ENCODE assay signal across 21 cellular contexts in genomic region chr14:105836160-105836559, GRCh38.
A peak's percentile ranks its signal among the peaks of the same experiment; 100 is the strongest.
DNase-seq lines count a peak whose midpoint lies in the region; ATAC-seq and TF ChIP-seq lines count a peak whose summit lies in the region.
"Had no signal": no experiment of that assay in that cellular context is flagged by ENCODE, and none has a peak within 500 bp of the region (broad histone marks: within the 10 kb centered on the region; RNA-seq: fewer than 3 reads in every experiment).

No MANE protein-coding gene starts in this region.

- H3K79me1 ChIP-seq in H9 (ENCODE audit: insufficient read depth, low read depth, low read length, poor library complexity, severe bottlenecking): no peaks in the 10 kb centered on the region

- DNase-seq in AG20443 (ENCODE audit: low spot score) (peak; percentile 1), D341Med (ENCODE audit: low spot score) (peak; percentile 3), H9 (peak; percentile 9), naive B cell (no peak)
- no peak for DNase-seq in activated T-cell treated with anti-CD3 and anti-CD28 coated beads, Interleukin-2, amount 50 U/mL, for 4 hours
- DNase-seq: Caco-2; CD4-positive, alpha-beta memory T cell; DMS153; HCEC 1CT; Kasumi-1; NCI-H1694 treated with DMSO at 0.1 percent for 48 hours; NCI-H2081 treated with DMSO at 0.1 percent for 48 hours; NCI-H2171 treated with DMSO at 0.1 percent for 48 hours; NCI-H524 treated with DMSO at 0.1 percent for 48 hours; NCI-H82 had no signal

- no peak for TF ChIP-seq CTCF in H9 (conservative IDR thresholded peaks at IDR 0.05)

- no peaks in the 10 kb centered on the region for H4K20me1 ChIP-seq in H9 (ENCODE audit: control insufficient read depth, insufficient read depth, insufficient read length)

- no peaks in the 10 kb centered on the region for H3K4me1 Mint-ChIP-seq in H9
- peaks cover 23 to 47% (median 42%) of the 10 kb centered on the region in 3 donors for H3K4me1 Mint-ChIP-seq in naive B cell
- H3K4me1 Mint-ChIP-seq in activated T-cell treated with anti-CD3 and anti-CD28 coated beads, Interleukin-2, amount 50 U/mL, for 4 hours (ENCODE audit: low read depth): no peaks in the 10 kb centered on the region
- H3K4me1 Mint-ChIP-seq: CD4-positive, alpha-beta memory T cell; GM23338 had no signal

- no peak overlapping the region for H3K4ac ChIP-seq in H9 (ENCODE audit: low read depth, low read length)

- no peak overlapping the region for H2AFZ ChIP-seq in H9 (ENCODE audit: low read length)
- H2AFZ ChIP-seq: GM23338 had no signal

- H2AK5ac ChIP-seq in H9 (ENCODE audit: insufficient read length, low read length): no peak overlapping the region

- peaks cover 77% of the 10 kb centered on the region for H3K9me3 ChIP-seq in H9 (ENCODE audit: control insufficient read depth, low read depth, low read length)
- H3K9me3 ChIP-seq: SJSA1 had no signal

- no peak overlapping the region for H3K56ac ChIP-seq in H9 (ENCODE audit: insufficient read length, low read depth, low read length)

- no peak overlapping the region for H2BK12ac ChIP-seq in H9 (ENCODE audit: insufficient read length, low read depth, low read length)

- H3K14ac ChIP-seq in H9 (ENCODE audit: insufficient read depth, low read length): no peak overlapping the region

- no peaks in the 10 kb centered on the region for H3K23me2 ChIP-seq in H9 (ENCODE audit: insufficient read length, low read depth, low read length, poor library complexity, severe bottlenecking)

- H3K36me3 Mint-ChIP-seq in H9 (ENCODE audit: insufficient read depth in 1 of 3, low read depth in 3 of 3): peaks cover 13 to 33% (median 15%) of the 10 kb centered on the region in 3 experiments; a peak in 6 of 7 replicates
- peaks cover 9 to 20% of the 10 kb centered on the region in 2 donors for H3K36me3 Mint-ChIP-seq in naive B cell
- no peaks in the 10 kb centered on the region for H3K36me3 Mint-ChIP-seq in activated T-cell treated with anti-CD3 and anti-CD28 coated beads, Interleukin-2, amount 50 U/mL, for 4 hours (ENCODE audit: insufficient read depth)
- H3K36me3 Mint-ChIP-seq: CD4-positive, alpha-beta memory T cell had no signal

- ATAC-seq in naive B cell (ENCODE audit: low read depth in 2 of 2): peak in 1 of 2 donors; percentile 15
- ATAC-seq in HG02571 (IDR thresholded peaks at IDR 0.05; ENCODE audit: unreplicated experiment): no peak
- no peak for ATAC-seq in activated T-cell treated with anti-CD3 and anti-CD28 coated beads, Interleukin-2, amount 50 U/mL, for 4 hours
- no peak for ATAC-seq in HG03045 (IDR thresholded peaks at IDR 0.05; ENCODE audit: unreplicated experiment)
- ATAC-seq: GM23338, Panc1 had no signal

- no peak overlapping the region for H3T11ph ChIP-seq in H9 (ENCODE audit: low read length)

- no peak overlapping the region for H3K9ac ChIP-seq in H9 (ENCODE audit: extremely low read depth, insufficient read length, low read length)
- H3K9ac ChIP-seq: BLaER1 treated with 17β-estradiol and CSF1 and Interleukin-3, amounts not matched to agents 10 nM and 100 nM had no signal

- H4K8ac ChIP-seq in H9 (replicated peaks; ENCODE audit: insufficient read length, low read depth, low read length): no peak overlapping the region

- peaks cover 3% of the 10 kb centered on the region for H3K27me3 Mint-ChIP-seq in H9 (ENCODE audit: low read depth)
- no peaks in the 10 kb centered on the region for H3K27me3 Mint-ChIP-seq in naive B cell
- H3K27me3 Mint-ChIP-seq in activated T-cell treated with anti-CD3 and anti-CD28 coated beads, Interleukin-2, amount 50 U/mL, for 4 hours (ENCODE audit: low read depth): peaks cover 5% of the 10 kb centered on the region

- H2BK15ac ChIP-seq in H9 (ENCODE audit: low read depth, low read length): no peak overlapping the region

- no peak overlapping the region for H2BK20ac ChIP-seq in H9 (ENCODE audit: low read depth, low read length, poor library complexity, severe bottlenecking)

- H2BK120ac ChIP-seq in H9 (ENCODE audit: low read depth, low read length, poor library complexity, severe bottlenecking): no peak overlapping the region

- H3K27ac ChIP-seq in H9 (ENCODE audit: insufficient read length, low read depth, low read length): no peak overlapping the region
- H3K27ac ChIP-seq: BLaER1 treated with 17β-estradiol and CSF1 and Interleukin-3, amounts not matched to agents 10 nM and 100 nM; SJSA1 had no signal

- no peak overlapping the region for H4K91ac ChIP-seq in H9 (ENCODE audit: insufficient read length, low read depth, low read length)

- H2BK5ac ChIP-seq in H9 (ENCODE audit: insufficient read length, low read length): no peak overlapping the region

- peaks cover 64 to 90% of the 10 kb centered on the region in 2 experiments for H3K9me3 Mint-ChIP-seq in H9
- H3K9me3 Mint-ChIP-seq in naive B cell: peaks cover 0 to 2% (median 0%) of the 10 kb centered on the region in 7 donors
- H3K9me3 Mint-ChIP-seq in activated T-cell treated with anti-CD3 and anti-CD28 coated beads, Interleukin-2, amount 50 U/mL, for 4 hours: no peaks in the 10 kb centered on the region
- H3K9me3 Mint-ChIP-seq: CD4-positive, alpha-beta memory T cell had no signal

- no peaks in the 10 kb centered on the region for H3K27me3 ChIP-seq in H9 (ENCODE audit: insufficient read depth, low read length)
- H3K27me3 ChIP-seq: BLaER1 treated with 17β-estradiol and CSF1 and Interleukin-3, amounts not matched to agents 10 nM and 100 nM; SJSA1 had no signal

- no peaks in the 10 kb centered on the region for H3K4me1 ChIP-seq in H9 (ENCODE audit: insufficient read depth, low read length)
- H3K4me1 ChIP-seq: Caco-2, SJSA1 had no signal

- no peak overlapping the region for H3K18ac ChIP-seq in H9 (ENCODE audit: insufficient read length, low read depth, low read length)

- no peak overlapping the region for H3K27ac Mint-ChIP-seq in H9
- H3K27ac Mint-ChIP-seq in naive B cell: peak overlapping the region in 5 of 6 donors; percentile 33 to 91 (median 81)
- H3K27ac Mint-ChIP-seq: CD4-positive, alpha-beta memory T cell; GM23338 had no signal

- H4K5ac ChIP-seq in H9 (ENCODE audit: insufficient read length, low read depth, low read length): no peak overlapping the region

- no peaks in the 10 kb centered on the region for H3K79me2 ChIP-seq in H9 (ENCODE audit: insufficient read depth, low read length)

- WGBS in H9 (ENCODE audit: extremely low coverage, insufficient read length, low lambda C conversion rate): no CpG with 5 or more reads among the region's 11 CpGs

- H3K23ac ChIP-seq in H9 (ENCODE audit: insufficient read length, low read depth, low read length): no peak overlapping the region

- H3K4me3 Mint-ChIP-seq in H9 (no peak overlapping the region), naive B cell (peak overlapping the region in 1 of 8 donors; percentile 69)
- no peak overlapping the region for H3K4me3 Mint-ChIP-seq in activated T-cell treated with anti-CD3 and anti-CD28 coated beads, Interleukin-2, amount 50 U/mL, for 4 hours
- H3K4me3 Mint-ChIP-seq: CD4-positive, alpha-beta memory T cell; GM23338 had no signal

- H3K4me2 ChIP-seq in H9 (ENCODE audit: insufficient read depth, insufficient read length, low read length): no peak overlapping the region
- H3K4me2 ChIP-seq: BLaER1 treated with 17β-estradiol and CSF1 and Interleukin-3, amounts not matched to agents 10 nM and 100 nM; GM23338 had no signal

Comparison
In these comparisons a context has a peak if more than half of its experiments do, and no peak if none do; other contexts are left out.
1. DNase-seq: peak in AG20443 (single experiment), D341Med (single experiment) and H9 (single experiment); none in naive B cell (single experiment) and activated T-cell treated with anti-CD3 and anti-CD28 coated beads, Interleukin-2, amount 50 U/mL, for 4 hours (single experiment).
2. H3K27ac Mint-ChIP-seq: peak in naive B cell (5 of 6); none in H9 (0 of 3).